18 cellular contexts compared by ENCODE assay signal in the genomic region with DNA sequence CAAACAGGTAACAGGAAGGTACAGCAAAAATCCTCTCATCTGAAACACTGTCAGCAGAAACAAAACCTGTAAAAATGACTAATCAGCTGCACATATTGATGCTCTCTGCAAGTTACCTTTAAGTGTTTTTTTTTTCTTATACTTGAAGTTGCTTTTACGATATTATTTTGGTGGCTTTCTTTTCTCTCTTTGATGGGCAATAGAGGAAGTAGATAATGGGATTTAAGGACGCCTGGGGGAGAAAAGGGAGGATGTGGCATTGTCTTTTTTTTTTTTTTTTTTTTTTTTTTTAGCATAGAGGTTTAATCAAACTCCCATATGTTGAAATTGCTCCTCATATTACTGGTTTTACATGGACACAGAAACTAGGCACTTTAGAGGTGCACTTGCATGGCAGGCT. TPM values are rescaled to one million over a fixed set of nuclear protein-coding genes. Genes with fewer than 3 reads are reported as not detected.
DNase-seq lines count a peak whose midpoint lies in the region; ATAC-seq and TF ChIP-seq lines count a peak whose summit lies in the region.
"Had no signal": no experiment of that assay in that cellular context is flagged by ENCODE, and none has a peak within 500 bp of the region (broad histone marks: within the 10 kb centered on the region; RNA-seq: fewer than 3 reads in every experiment).

No MANE protein-coding gene starts in this region.

- H3K4me2 ChIP-seq in Karpas-422 (ENCODE audit: low read depth, low read length, poor library complexity, severe bottlenecking) = peak overlapping the region; percentile 54

- H2AFZ ChIP-seq in Karpas-422 (ENCODE audit: low read length) = no peak overlapping the region

- ATAC-seq in activated CD4-positive, alpha-beta T cell treated with anti-CD3 and anti-CD28 coated beads for 36 hours = peak; percentile 40
- ATAC-seq in naive thymus-derived CD8-positive, alpha-beta T cell = peak; percentile 56 to 62
- ATAC-seq: heart left ventricle had no signal

- no peak for DNase-seq in activated CD4-positive, alpha-beta T cell treated with anti-CD3 and anti-CD28 coated beads for 36 hours
- DNase-seq in activated CD4-positive, alpha-beta T cell treated with anti-CD3 and anti-CD28 coated beads for 4 hours = no peak
- DNase-seq in Karpas-422 = peak; percentile 56
- no peak for DNase-seq in activated CD4-positive, alpha-beta memory T cell treated with anti-CD3 and anti-CD28 coated beads for 36 hours
- DNase-seq in naive thymus-derived CD8-positive, alpha-beta T cell = peak in 3 of 10 donors; percentile 56 to 77 (median 75)
- no peak for DNase-seq in GM10248 (ENCODE audit: extremely low spot score)
- DNase-seq in SJCRH30 = no peak
- DNase-seq in colonic mucosa = no peak
- DNase-seq: ACHN; brain microvascular endothelial cell; DMS79; heart left ventricle; IMR-90; left ventricle myocardium inferior; NCI-H2029 treated with DMSO at 0.1 percent for 48 hours; NK-92 treated with Interleukin-12 subunit alpha and Interleukin-12 subunit beta, amount 100 ng/mL, for 24 hours; nucleus accumbens; stimulated activated CD8-positive, alpha-beta memory T cell treated with anti-CD3 and anti-CD28 coated beads, Interleukin-4, amount 100 ng/mL, for 48 hours had no signal

- POLR2A ChIA-PET in activated CD4-positive, alpha-beta T cell treated with anti-CD3 and anti-CD28 coated beads for 36 hours (lab: Charles Lee) = interaction anchor here (0.6 to 1.1 kb wide), 3 partner anchors 9 to 247 kb away, joined by 3 to 7 read pairs (median 4); no protein-coding TSS in a partner anchor
- POLR2A ChIA-PET in activated CD4-positive, alpha-beta memory T cell treated with anti-CD3 and anti-CD28 coated beads for 36 hours (lab: Charles Lee) = interaction anchor here (0.6 to 1.2 kb wide), 4 partner anchors 12 to 233 kb away, joined by 3 to 5 read pairs (median 3); no protein-coding TSS in a partner anchor
- POLR2A ChIA-PET in naive thymus-derived CD8-positive, alpha-beta T cell (lab: Charles Lee) = interaction anchor here (0.6 to 4.6 kb wide), 11 partner anchors 11 to 912 kb away, joined by 3 to 91 read pairs (median 4); partner anchors contain the start of gene ADSL
- POLR2A ChIA-PET in GM10248 (lab: Yijun Ruan, JAX) = interaction anchor here (0.7 kb wide), 1 partner anchor 116 kb away, joined by 6 read pairs; no protein-coding TSS in a partner anchor

- intact Hi-C loops in activated CD4-positive, alpha-beta T cell treated with anti-CD3 and anti-CD28 coated beads for 36 hours (cut with DNase I, micrococcal nuclease) = loop anchor here (1.0 to 5.0 kb wide), 2 partner anchors 10 to 158 kb away; partner anchors contain the start of gene TNRC6B (in 1 of the 2)
- intact Hi-C loops in activated CD4-positive, alpha-beta memory T cell treated with anti-CD3 and anti-CD28 coated beads for 36 hours (cut with micrococcal nuclease) = loop anchor here (1.0 kb wide), 3 partner anchors 11 to 158 kb away; partner anchors contain the start of genes ADSL and TNRC6B
- intact Hi-C loops in colonic mucosa (cut with DNase I) = no loop called here

- peak overlapping the region; percentile 5 for H3K4me3 ChIP-seq in Karpas-422 (ENCODE audit: low read length)
- H3K4me3 ChIP-seq in SJCRH30 = no peak overlapping the region
- H3K4me3 ChIP-seq in colonic mucosa = no peak overlapping the region
- H3K4me3 ChIP-seq: heart left ventricle, left ventricle myocardium inferior had no signal

- H3K9me3 ChIP-seq in Karpas-422 (ENCODE audit: low read length) = no peaks in the 10 kb centered on the region
- H3K9me3 ChIP-seq in SJCRH30 (replicated peaks) = no peaks in the 10 kb centered on the region
- no peaks in the 10 kb centered on the region for H3K9me3 ChIP-seq in colonic mucosa
- H3K9me3 ChIP-seq: heart left ventricle, left ventricle myocardium inferior had no signal

- H3K27ac Mint-ChIP-seq in activated CD4-positive, alpha-beta T cell treated with anti-CD3 and anti-CD28 coated beads for 36 hours = peak overlapping the region; percentile 89
- H3K27ac Mint-ChIP-seq in activated CD4-positive, alpha-beta memory T cell treated with anti-CD3 and anti-CD28 coated beads for 36 hours = peak overlapping the region; percentile 64
- H3K27ac Mint-ChIP-seq in naive thymus-derived CD8-positive, alpha-beta T cell = peak overlapping the region; percentile 80 to 99 (median 95)

- H3K9ac ChIP-seq in Karpas-422 (ENCODE audit: low read length) = peak overlapping the region; percentile 37
- H3K9ac ChIP-seq in colonic mucosa (ENCODE audit: low read depth in 2 of 2, low read length in 2 of 2) = no peak overlapping the region

- peak overlapping the region; percentile 13 for H3K4me3 Mint-ChIP-seq in activated CD4-positive, alpha-beta T cell treated with anti-CD3 and anti-CD28 coated beads for 36 hours
- H3K4me3 Mint-ChIP-seq in activated CD4-positive, alpha-beta memory T cell treated with anti-CD3 and anti-CD28 coated beads for 36 hours = peak overlapping the region; percentile 31
- H3K4me3 Mint-ChIP-seq in naive thymus-derived CD8-positive, alpha-beta T cell = peak overlapping the region; percentile 59 to 92 (median 74)

- H3K36me3 Mint-ChIP-seq in activated CD4-positive, alpha-beta T cell treated with anti-CD3 and anti-CD28 coated beads for 36 hours (ENCODE audit: low read depth) = peaks cover 1% of the 10 kb centered on the region
- peaks cover 6% of the 10 kb centered on the region for H3K36me3 Mint-ChIP-seq in activated CD4-positive, alpha-beta memory T cell treated with anti-CD3 and anti-CD28 coated beads for 36 hours
- peaks cover 0 to 10% (median 5%) of the 10 kb centered on the region in 3 donors for H3K36me3 Mint-ChIP-seq in naive thymus-derived CD8-positive, alpha-beta T cell

- CTCF ChIA-PET in activated CD4-positive, alpha-beta T cell treated with anti-CD3 and anti-CD28 coated beads for 36 hours (lab: Charles Lee) = interaction anchor here (0.8 to 1.1 kb wide), 4 partner anchors 13 to 123 kb away, joined by 3 to 4 read pairs (median 4); no protein-coding TSS in a partner anchor
- CTCF ChIA-PET in activated CD4-positive, alpha-beta memory T cell treated with anti-CD3 and anti-CD28 coated beads for 36 hours (lab: Charles Lee) = interaction anchor here (3.0 kb wide), 1 partner anchor 12 kb away, joined by 21 read pairs; the partner anchor contains the start of gene ADSL
- CTCF ChIA-PET in GM10248 (lab: Yijun Ruan, JAX) = interaction anchor here (1.5 to 2.6 kb wide), 2 partner anchors 9 to 12 kb away, joined by 4 to 8 read pairs; no protein-coding TSS in a partner anchor

- H3K36me3 ChIP-seq in Karpas-422 (ENCODE audit: insufficient read depth, low read length) (peaks cover 4% of the 10 kb centered on the region; the same call in 1 of the 2 replicates), SJCRH30 (no peaks in the 10 kb centered on the region; the same call in 1 of the 2 replicates), colonic mucosa (no peaks in the 10 kb centered on the region)
- H3K36me3 ChIP-seq: brain microvascular endothelial cell had no signal

- H4K20me1 ChIP-seq in Karpas-422 (ENCODE audit: insufficient read depth, low read depth, low read length) = no peaks in the 10 kb centered on the region

- H3K4me1 Mint-ChIP-seq in activated CD4-positive, alpha-beta T cell treated with anti-CD3 and anti-CD28 coated beads for 36 hours = peaks cover 69% of the 10 kb centered on the region
- peaks cover 74% of the 10 kb centered on the region for H3K4me1 Mint-ChIP-seq in activated CD4-positive, alpha-beta memory T cell treated with anti-CD3 and anti-CD28 coated beads for 36 hours (ENCODE audit: low read depth)
- peaks cover 51 to 88% (median 79%) of the 10 kb centered on the region in 4 donors for H3K4me1 Mint-ChIP-seq in naive thymus-derived CD8-positive, alpha-beta T cell

- H3K9me2 ChIP-seq in Karpas-422 (replicated peaks; ENCODE audit: insufficient read depth, low read length) = no peaks in the 10 kb centered on the region

- H3K27ac ChIP-seq in Karpas-422 (ENCODE audit: low read length) (peak overlapping the region; percentile 81), SJCRH30 (no peak overlapping the region), colonic mucosa (no peak overlapping the region)
- H3K27ac ChIP-seq: brain microvascular endothelial cell, left ventricle myocardium inferior had no signal

- TF ChIP-seq CTCF in GM10248 (IDR thresholded peaks at IDR 0.05; ENCODE audit: control extremely low read depth, extremely low read depth, low read depth, missing control alignments) (no peak), colonic mucosa (IDR thresholded peaks at IDR 0.05) (no peak)

- H3K27me3 ChIP-seq in Karpas-422 (ENCODE audit: low read length) (no peaks in the 10 kb centered on the region), SJCRH30 (no peaks in the 10 kb centered on the region), colonic mucosa (no peaks in the 10 kb centered on the region)
- H3K27me3 ChIP-seq: brain microvascular endothelial cell, heart left ventricle had no signal

- no peaks in the 10 kb centered on the region for H3K27me3 Mint-ChIP-seq in activated CD4-positive, alpha-beta T cell treated with anti-CD3 and anti-CD28 coated beads for 36 hours
- H3K27me3 Mint-ChIP-seq in activated CD4-positive, alpha-beta memory T cell treated with anti-CD3 and anti-CD28 coated beads for 36 hours = no peaks in the 10 kb centered on the region
- no peaks in the 10 kb centered on the region for H3K27me3 Mint-ChIP-seq in naive thymus-derived CD8-positive, alpha-beta T cell

- H3K9me3 Mint-ChIP-seq in activated CD4-positive, alpha-beta T cell treated with anti-CD3 and anti-CD28 coated beads for 36 hours (ENCODE audit: low read depth) = no peaks in the 10 kb centered on the region
- H3K9me3 Mint-ChIP-seq in activated CD4-positive, alpha-beta memory T cell treated with anti-CD3 and anti-CD28 coated beads for 36 hours = no peaks in the 10 kb centered on the region
- H3K9me3 Mint-ChIP-seq in naive thymus-derived CD8-positive, alpha-beta T cell = no peaks in the 10 kb centered on the region

- peaks cover 3% of the 10 kb centered on the region; the same call in 1 of the 2 replicates for H3K79me2 ChIP-seq in Karpas-422 (ENCODE audit: low read length)

- H3K4me1 ChIP-seq in Karpas-422 (ENCODE audit: low read length) (peaks cover 33% of the 10 kb centered on the region), SJCRH30 (no peaks in the 10 kb centered on the region), colonic mucosa (no peaks in the 10 kb centered on the region)

RNA-seq across cellular contexts. Expression of gene ADSL, which starts 11.4 kb away (rescaled TPM):
- total RNA-seq in activated CD4-positive, alpha-beta T cell treated with anti-CD3 and anti-CD28 coated beads for 36 hours = 100 to 1,000 TPM; 125 to 172 TPM
- 165 and 188 TPM in 2 replicates for total RNA-seq in Karpas-422 (2014; rRNA removed; shearing (Covaris generic); ENCODE audit: low replicate concordance)
- total RNA-seq in activated CD4-positive, alpha-beta memory T cell treated with anti-CD3 and anti-CD28 coated beads for 36 hours = 100 to 1,000 TPM; 143 to 146 TPM
- total RNA-seq in naive thymus-derived CD8-positive, alpha-beta T cell = 10 to 100 TPM; 63.2 to 65.6 TPM
- polyA plus RNA-seq in naive thymus-derived CD8-positive, alpha-beta T cell = 100 to 1,000 TPM in 1 of 3 donors, 10 to 100 TPM in 2; 97.0 to 130 (median 100.0) TPM
- total RNA-seq in SJCRH30 (2014; rRNA removed; shearing (Covaris generic)) = 134 TPM in 2 replicates
- 10 to 100 TPM; 26.4 to 47.0 TPM for total RNA-seq in colonic mucosa

RNA-seq across cellular contexts. Expression of gene SGSM3, which starts 35.5 kb away (rescaled TPM):
- total RNA-seq in activated CD4-positive, alpha-beta T cell treated with anti-CD3 and anti-CD28 coated beads for 36 hours = 10 to 100 TPM; 52.7 to 53.4 TPM
- total RNA-seq in Karpas-422 (2014; rRNA removed; shearing (Covaris generic); ENCODE audit: low replicate concordance) = 108 and 251 TPM in 2 replicates
- 10 to 100 TPM; 53.2 to 55.4 TPM for total RNA-seq in activated CD4-positive, alpha-beta memory T cell treated with anti-CD3 and anti-CD28 coated beads for 36 hours
- total RNA-seq in naive thymus-derived CD8-positive, alpha-beta T cell = 100 to 1,000 TPM; 117 to 118 TPM
- 10 to 100 TPM; 53.3 to 63.3 (median 62.0) TPM for polyA plus RNA-seq in naive thymus-derived CD8-positive, alpha-beta T cell
- 17.0 and 25.1 TPM in 2 replicates for total RNA-seq in SJCRH30 (2014; rRNA removed; shearing (Covaris generic))
- total RNA-seq in colonic mucosa = 100 to 1,000 TPM; 108 to 146 TPM

Comparison
In these comparisons a context has a peak if more than half of its experiments do, and no peak if none do; other contexts are left out.
1. H3K4me3 Mint-ChIP-seq: peak in every context shown above with its lines; median percentile 74 in naive thymus-derived CD8-positive, alpha-beta T cell; 31 in activated CD4-positive, alpha-beta memory T cell treated with anti-CD3 and anti-CD28 coated beads for 36 hours; 13 in activated CD4-positive, alpha-beta T cell treated with anti-CD3 and anti-CD28 coated beads for 36 hours.